In the genomic region with DNA sequence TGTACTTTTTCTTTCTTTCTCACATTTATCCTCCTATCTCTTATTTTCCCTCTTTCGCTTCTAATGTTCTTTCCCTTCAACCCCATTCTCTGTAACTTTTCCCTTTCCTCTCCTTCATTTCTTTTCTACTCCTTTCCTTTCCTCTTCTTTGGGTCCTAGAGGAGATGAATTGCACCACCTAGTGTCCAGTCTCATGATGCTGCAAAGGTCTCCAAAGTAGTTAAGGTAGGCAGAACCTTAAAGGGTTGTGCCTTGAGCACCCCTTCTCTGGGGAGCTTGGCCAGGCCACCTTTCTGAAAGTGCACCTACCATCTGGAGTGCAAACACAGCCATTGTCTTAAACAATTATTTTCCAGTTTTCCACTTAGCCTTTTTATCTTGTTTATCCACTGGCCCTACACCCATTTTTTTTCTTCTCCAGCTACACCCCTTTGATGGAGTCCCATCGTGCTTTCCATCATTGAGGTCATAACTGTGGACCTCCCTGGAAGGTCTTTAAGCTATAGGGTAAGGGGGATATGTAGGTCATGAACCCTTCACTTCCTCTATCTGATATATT, we compare ENCODE assay signal across 8 cellular contexts.
DNase-seq lines count a peak whose midpoint lies in the region; TF ChIP-seq lines count a peak whose summit lies in the region.

No MANE protein-coding gene starts in this region.

- peaks cover 4% of the 10 kb centered on the region for H3K36me3 Mint-ChIP-seq in brain

- no peaks in the 10 kb centered on the region for H3K9me3 ChIP-seq in esophagus squamous epithelium

- intact Hi-C loops in esophagus squamous epithelium (cut with DNase I), result loop anchor here (10.0 kb wide), 1 partner anchor 250 kb away; no protein-coding TSS in a partner anchor

- in situ Hi-C loops in GM13976 (cut with MboI; ENCODE audit: low sequenced_read_pairs, unreplicated experiment), result loop anchor here (10.0 to 25.0 kb wide), 2 partner anchors 107 to 240 kb away; no protein-coding TSS in a partner anchor

- no peak for TF ChIP-seq POLR2A in esophagus squamous epithelium (IDR thresholded peaks at IDR 0.05)

- H3K27me3 ChIP-seq in esophagus squamous epithelium, result peaks cover 0 to 5% (median 0%) of the 10 kb centered on the region in 4 donors

- no peaks in the 10 kb centered on the region for H3K36me3 ChIP-seq in esophagus squamous epithelium

- H3K4me3 ChIP-seq in esophagus squamous epithelium, result no peak overlapping the region

- 50 to 71% methylated on average over 2 of the region's 2 CpGs for WGBS in esophagus squamous epithelium, 2 donors

- DNase-seq in AG08395 (ENCODE audit: low spot score) (peak; percentile 60), GM13976 (ENCODE audit: low spot score) (peak; percentile 62), NCI-H2227 treated with DMSO at 0.1 percent for 48 hours (lab: John Stamatoyannopoulos, UW) (peak; percentile 32), kidney tubule cell (ENCODE audit: low spot score) (peak; percentile 68), esophagus squamous epithelium (lab: John Stamatoyannopoulos, UW) (no peak), UCSD-AML1 (lab: John Stamatoyannopoulos, UW; ENCODE audit: unreplicated experiment) (no peak)
- no peak for DNase-seq in stimulated activated CD4-positive, alpha-beta T cell treated with anti-CD3 and anti-CD28 coated beads, Interleukin-4, amount 100 ng/mL, for 24 hours

- peaks cover 10% of the 10 kb centered on the region for H3K4me1 Mint-ChIP-seq in brain

- H3K27ac Mint-ChIP-seq in brain, result peak overlapping the region in 1 of 5 experiments; percentile 0

- TF ChIP-seq CTCF in GM13976 (IDR thresholded peaks at IDR 0.05; ENCODE audit: borderline replicate concordance, control extremely low read depth, extremely low read depth, insufficient read depth, missing control alignments) (peak; percentile 57), brain (conservative IDR thresholded peaks at IDR 0.05) (peak; percentile 71 to 91), esophagus squamous epithelium (IDR thresholded peaks at IDR 0.05) (peak in 3 of 6 experiments; percentile 25 to 51 (median 43))

- H3K9me3 Mint-ChIP-seq in brain, result no peaks in the 10 kb centered on the region

- no peak overlapping the region for H3K27ac ChIP-seq in esophagus squamous epithelium

- H3K4me1 ChIP-seq in esophagus squamous epithelium, result no peaks in the 10 kb centered on the region

- H3K27me3 Mint-ChIP-seq in brain, result no peaks in the 10 kb centered on the region

- no peak overlapping the region for H3K4me3 Mint-ChIP-seq in brain

Comparison
In these comparisons a context has a peak if more than half of its experiments do, and no peak if none do; other contexts are left out.
1. DNase-seq: peak in AG08395 (single experiment), GM13976 (single experiment), NCI-H2227 treated with DMSO at 0.1 percent for 48 hours (single experiment) and kidney tubule cell (single experiment); none in esophagus squamous epithelium (single experiment), stimulated activated CD4-positive, alpha-beta T cell treated with anti-CD3 and anti-CD28 coated beads, Interleukin-4, amount 100 ng/mL, for 24 hours (single experiment) and UCSD-AML1 (single experiment).